ENCODE assay signal across 8 cellular contexts in genomic region chr13:20182231-20182846, GRCh38. TPM values are rescaled to one million over a fixed set of nuclear protein-coding genes. Genes with fewer than 3 reads are reported as not detected.
A peak's percentile ranks its signal among the peaks of the same experiment; 100 is the strongest.
DNase-seq lines count a peak whose midpoint lies in the region; ATAC-seq, FAIRE-seq and TF ChIP-seq lines count a peak whose summit lies in the region.

No MANE protein-coding gene starts in this region.

- H3K27me3 Mint-ChIP-seq in osteocyte (ENCODE audit: unreplicated experiment) = peaks cover 76% of the 10 kb centered on the region

- TF ChIP-seq CTCF in D721Med (IDR thresholded peaks at IDR 0.05; ENCODE audit: insufficient read depth, missing control alignments) = peak; percentile 69
- TF ChIP-seq CTCF in osteocyte (IDR thresholded peaks at IDR 0.05) = peak; percentile 86

- H3K9me3 Mint-ChIP-seq in osteocyte (ENCODE audit: unreplicated experiment) = no peaks in the 10 kb centered on the region

- peak; percentile 60 for DNase-seq in D721Med (ENCODE audit: insufficient read length, low spot score)
- peak in 40 of 76 experiments; percentile 3 to 69 (median 38) for DNase-seq in HUDEP-2 (lab: John Stamatoyannopoulos, UW; ENCODE audit: unreplicated experiment in 76 of 76)
- DNase-seq in NOMO-1 treated with dmso at 0.1 percent for 144 hours (lab: John Stamatoyannopoulos, UW; ENCODE audit: unreplicated experiment) = peak; percentile 54
- DNase-seq in activated T-cell treated with anti-CD3 and anti-CD28 coated beads, Interleukin-2, amount 50 U/mL, for 48 hours = peak; percentile 45 to 53
- DNase-seq in frontal cortex (ENCODE audit: low spot score in 2 of 2) = peak; percentile 64 to 78
- no peak for DNase-seq in osteocyte (ENCODE audit: extremely low spot score, unreplicated experiment)

- FAIRE-seq in D721Med (lab: Jason Lieb, UNC) (peak; percentile 46), frontal cortex (lab: Jason Lieb, UNC) (no peak)

- no peak overlapping the region for H3K4me3 Mint-ChIP-seq in osteocyte (ENCODE audit: unreplicated experiment)

- no peak overlapping the region for H3K27ac Mint-ChIP-seq in osteocyte (ENCODE audit: unreplicated experiment)

- ATAC-seq in GM19397 (IDR thresholded peaks at IDR 0.05; ENCODE audit: unreplicated experiment) (peak; percentile 77), HG02588 (IDR thresholded peaks at IDR 0.05; ENCODE audit: unreplicated experiment) (no peak)

- H3K36me3 Mint-ChIP-seq in osteocyte (ENCODE audit: unreplicated experiment) = no peaks in the 10 kb centered on the region

- H3K4me1 Mint-ChIP-seq in osteocyte (ENCODE audit: unreplicated experiment) = no peaks in the 10 kb centered on the region

RNA-seq across cellular contexts. Expression of gene GJB2, which starts 10.4 kb away (rescaled TPM):
- 5.3 TPM for total RNA-seq in frontal cortex
- total RNA-seq in osteocyte = 0.27 TPM in 1 of 2 replicates, not detected in the other

RNA-seq across cellular contexts. Expression of gene GJA3, which starts 21.5 kb away (rescaled TPM):
- total RNA-seq in frontal cortex (not detected), osteocyte (not detected in 2 replicates)

RNA-seq across cellular contexts. Expression of gene GJB6, which starts 49.8 kb away (rescaled TPM):
- total RNA-seq in frontal cortex = 12.6 TPM
- total RNA-seq in osteocyte = not detected in 2 replicates

Comparison
In these comparisons a context has a peak if more than half of its experiments do, and no peak if none do; other contexts are left out.
1. RNA of gene GJB6, which starts 49.8 kb away (total RNA-seq): 12.6 TPM in frontal cortex (single experiment); not detected in osteocyte; every median in the first group is over 10 times any median in the second.